Comparison of ENCODE assay signal across 1 cellular context in genomic region chr18:48007955-48008701, GRCh38.
TF ChIP-seq lines count a peak whose summit lies in the region.

No MANE protein-coding gene starts in this region.

TF ChIP-seq in HEK293, 187 proteins besides CTCF, POLR2A, EP300 and RAD21 (continued from another document and continues in another):
- peak; percentile 50 for TF ChIP-seq ZBTB26 (tag by site-specific recombination; optimal IDR thresholded peaks at IDR 0.05)
- TF ChIP-seq OSR2 (tag by site-specific recombination; IDR thresholded peaks at IDR 0.05), result no peak
- no peak for TF ChIP-seq REPIN1 (tag by site-specific recombination; IDR thresholded peaks at IDR 0.05; ENCODE audit: low read depth)
- TF ChIP-seq ZBTB20 (tag by site-specific recombination; IDR thresholded peaks at IDR 0.05), result peak; percentile 95
- no peak for TF ChIP-seq ZNF701 (tag by site-specific recombination; IDR thresholded peaks at IDR 0.05)
- no peak for TF ChIP-seq ZNF529 (tag by site-specific recombination; IDR thresholded peaks at IDR 0.05; ENCODE audit: insufficient replicate concordance)
- TF ChIP-seq KLF16 (tag by site-specific recombination; IDR thresholded peaks at IDR 0.05), result 0 out of 2 replicates have a peak, but pooled peaks have one; percentile 66
- TF ChIP-seq ZNF837 (tag by site-specific recombination; IDR thresholded peaks at IDR 0.05), result no peak
- no peak for TF ChIP-seq ELK4 (IDR thresholded peaks at IDR 0.05; ENCODE audit: borderline replicate concordance, low read depth, low read length)
- no peak for TF ChIP-seq ZBTB44 (tag by site-specific recombination; IDR thresholded peaks at IDR 0.05)
- no peak for TF ChIP-seq ZNF138 (tag by site-specific recombination; IDR thresholded peaks at IDR 0.05; ENCODE audit: borderline replicate concordance)
- TF ChIP-seq WT1 (tag by site-specific recombination; IDR thresholded peaks at IDR 0.05), result no peak
- TF ChIP-seq ZNF658 (tag by site-specific recombination; IDR thresholded peaks at IDR 0.05), result no peak
- no peak for TF ChIP-seq ZNF664 (tag by site-specific recombination; IDR thresholded peaks at IDR 0.05)
- TF ChIP-seq ZNF48 (tag by site-specific recombination; IDR thresholded peaks at IDR 0.05), result no peak
- no peak for TF ChIP-seq ZNF704 (tag by site-specific recombination; IDR thresholded peaks at IDR 0.05)
- TF ChIP-seq FEZF1 (tag by site-specific recombination; IDR thresholded peaks at IDR 0.05), result no peak
- TF ChIP-seq ZNF146 (tag by site-specific recombination; IDR thresholded peaks at IDR 0.05), result no peak
- no peak for TF ChIP-seq ZNF26 (tag by site-specific recombination; IDR thresholded peaks at IDR 0.05)
- no peak for TF ChIP-seq ZNF776 (tag by site-specific recombination; IDR thresholded peaks at IDR 0.05; ENCODE audit: borderline replicate concordance)
- TF ChIP-seq PRDM4 (tag by site-specific recombination; IDR thresholded peaks at IDR 0.05), result no peak
- peak; percentile 54 for TF ChIP-seq SP2 (tag by site-specific recombination; IDR thresholded peaks at IDR 0.05)
- peak; percentile 24; the same call in 1 of the 2 replicates for TF ChIP-seq PATZ1 (tag by site-specific recombination; IDR thresholded peaks at IDR 0.05)
- TF ChIP-seq ZFP37 (tag by site-specific recombination; IDR thresholded peaks at IDR 0.05), result no peak
- TF ChIP-seq ZNF341 (tag by site-specific recombination; IDR thresholded peaks at IDR 0.05; ENCODE audit: low read depth), result no peak; the same call in 1 of the 2 replicates
- TF ChIP-seq ZNF350 (tag by site-specific recombination; IDR thresholded peaks at IDR 0.05), result no peak
- no peak for TF ChIP-seq ZNF626 (tag by site-specific recombination; IDR thresholded peaks at IDR 0.05)
- TF ChIP-seq YY2 (tag by site-specific recombination; IDR thresholded peaks at IDR 0.05), result no peak
- no peak for TF ChIP-seq ZSCAN4 (tag by site-specific recombination; IDR thresholded peaks at IDR 0.05)
- no peak for TF ChIP-seq ZNF510 (tag by site-specific recombination; IDR thresholded peaks at IDR 0.05; ENCODE audit: insufficient replicate concordance)
- TF ChIP-seq GLIS1 (tag by site-specific recombination; IDR thresholded peaks at IDR 0.05), result peak; percentile 88
- TF ChIP-seq ZNF239 (tag by site-specific recombination; IDR thresholded peaks at IDR 0.05), result no peak
- TF ChIP-seq IKZF3 (tag by site-specific recombination; IDR thresholded peaks at IDR 0.05), result no peak
- TF ChIP-seq TSHZ1 (tag by site-specific recombination; IDR thresholded peaks at IDR 0.05; ENCODE audit: borderline replicate concordance), result no peak
- TF ChIP-seq ZNF157 (tag by site-specific recombination; IDR thresholded peaks at IDR 0.05), result no peak
- no peak for TF ChIP-seq ZNF791 (tag by site-specific recombination; IDR thresholded peaks at IDR 0.05)
- TF ChIP-seq KLF9 (tag by site-specific recombination; IDR thresholded peaks at IDR 0.05; ENCODE audit: low read depth), result 0 out of 2 replicates have a peak, but pooled peaks have one; percentile 35
- no peak for TF ChIP-seq SETDB1 (IDR thresholded peaks at IDR 0.05; ENCODE audit: insufficient read length, low read length)
- no peak for TF ChIP-seq ZNF624 (tag by site-specific recombination; IDR thresholded peaks at IDR 0.05)
- TF ChIP-seq ZNF623 (tag by site-specific recombination; IDR thresholded peaks at IDR 0.05), result no peak
- TF ChIP-seq KLF8 (tag by site-specific recombination; IDR thresholded peaks at IDR 0.05), result no peak; the same call in 1 of the 2 replicates
- no peak for TF ChIP-seq ZBTB1 (tag by site-specific recombination; IDR thresholded peaks at IDR 0.05)
- TF ChIP-seq ZNF571 (tag by site-specific recombination; IDR thresholded peaks at IDR 0.05), result no peak
- TF ChIP-seq ZNF514 (tag by site-specific recombination; IDR thresholded peaks at IDR 0.05), result no peak
- no peak for TF ChIP-seq ZNF707 (tag by site-specific recombination; IDR thresholded peaks at IDR 0.05)
- TF ChIP-seq KLF17 (tag by site-specific recombination; IDR thresholded peaks at IDR 0.05), result 0 out of 2 replicates have a peak, but pooled peaks have one; percentile 26
- no peak for TF ChIP-seq ZNF19 (tag by site-specific recombination; IDR thresholded peaks at IDR 0.05; ENCODE audit: low read depth)
- TF ChIP-seq ZNF600 (tag by site-specific recombination; IDR thresholded peaks at IDR 0.05), result no peak
